21 cellular contexts compared by ENCODE assay signal in the genomic region with DNA sequence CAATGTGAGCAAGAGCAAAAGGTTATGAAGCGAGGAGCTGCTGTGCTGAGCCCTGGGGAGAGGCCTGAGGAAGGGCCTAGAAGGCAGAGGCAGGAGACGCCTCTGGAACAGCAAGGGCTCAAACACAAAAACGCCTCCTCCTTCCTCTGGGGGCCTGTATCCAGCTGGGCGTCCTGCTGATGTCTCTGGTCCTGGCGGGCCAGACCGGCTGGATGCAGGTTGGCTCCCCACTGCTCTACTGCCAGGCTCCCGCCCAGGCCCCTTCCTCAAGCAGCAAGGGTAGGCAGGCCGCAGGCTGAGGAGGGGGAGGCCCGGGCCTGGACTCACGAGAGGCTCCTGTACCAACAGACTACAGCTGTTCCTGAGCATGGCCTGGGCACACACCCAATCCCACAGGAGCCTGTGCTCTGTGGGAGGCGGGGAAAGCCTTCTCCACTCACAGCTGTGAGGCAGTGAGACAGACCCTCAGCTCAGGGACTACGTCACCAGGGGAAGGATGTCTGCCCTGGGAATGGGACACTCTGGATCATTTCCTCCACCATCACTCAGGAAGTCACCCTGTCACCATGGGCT. TPM values are rescaled to one million over a fixed set of nuclear protein-coding genes. Genes with fewer than 3 reads are reported as not detected.
"Had no signal": no experiment of that assay in that cellular context is flagged by ENCODE, and none has a peak within 500 bp of the region (broad histone marks: within the 10 kb centered on the region; RNA-seq: fewer than 3 reads in every experiment).

No MANE protein-coding gene starts in this region.

- H3K27me3 ChIP-seq: gastroesophageal sphincter, heart right ventricle, pancreas, transverse colon, vagina had no signal

- H3K36me3 ChIP-seq: breast epithelium, pancreas, transverse colon, vagina had no signal

- H3K4me1 ChIP-seq: breast epithelium, pancreas had no signal

- H3K4me3 ChIP-seq: breast epithelium, gastroesophageal sphincter, pancreas, transverse colon, vagina had no signal

- H3K4me3 Mint-ChIP-seq: endodermal cell had no signal

- DNase-seq: activated CD4-positive, alpha-beta T cell treated with anti-CD3 and anti-CD28 coated beads, Interleukin-2, amount 50 U/mL, for 1 hour; activated CD8-positive, alpha-beta memory T cell treated with anti-CD3 and anti-CD28 coated beads for 24 hours; activated naive CD4-positive, alpha-beta T cell; activated naive CD8-positive, alpha-beta T cell treated with anti-CD3 and anti-CD28 coated beads, Interleukin-2, amount 50 U/mL, for 24 hours; aorta; endodermal cell; erythroblast; heart right ventricle; left colon; naive thymus-derived CD4-positive, alpha-beta T cell; pancreas; substantia nigra; T-helper 9 cell; transverse colon had no signal

- H3K9me3 ChIP-seq: breast epithelium, gastroesophageal sphincter, heart right ventricle, pancreas, transverse colon, vagina had no signal

- H3K4me1 Mint-ChIP-seq: endodermal cell had no signal

- H3K9me3 Mint-ChIP-seq: activated naive CD8-positive, alpha-beta T cell treated with anti-CD3 and anti-CD28 coated beads, Interleukin-2, amount 50 U/mL, for 24 hours; naive thymus-derived CD4-positive, alpha-beta T cell; stimulated activated effector memory CD8-positive, alpha-beta T cell treated with anti-CD3 and anti-CD28 coated beads, Interleukin-12 subunit alpha, Interleukin-12 subunit beta, amount 100 ng/mL, for 72 hours had no signal

- H3K27ac Mint-ChIP-seq: activated naive CD8-positive, alpha-beta T cell treated with anti-CD3 and anti-CD28 coated beads, Interleukin-2, amount 50 U/mL, for 24 hours; endodermal cell; naive thymus-derived CD4-positive, alpha-beta T cell had no signal

- H3K27me3 Mint-ChIP-seq: activated naive CD8-positive, alpha-beta T cell treated with anti-CD3 and anti-CD28 coated beads, Interleukin-2, amount 50 U/mL, for 24 hours; naive thymus-derived CD4-positive, alpha-beta T cell had no signal

- ATAC-seq: activated CD4-positive, CD25-positive, alpha-beta regulatory T cell treated with anti-CD3 and anti-CD28 coated beads, Interleukin-2, amount 50 U/mL, for 24 hours; activated naive CD8-positive, alpha-beta T cell treated with anti-CD3 and anti-CD28 coated beads, Interleukin-2, amount 50 U/mL, for 24 hours; gastroesophageal sphincter; left colon; naive thymus-derived CD4-positive, alpha-beta T cell; pancreas; stimulated activated effector memory CD8-positive, alpha-beta T cell treated with anti-CD3 and anti-CD28 coated beads, Interleukin-12 subunit alpha, Interleukin-12 subunit beta, amount 100 ng/mL, for 72 hours had no signal

- H3K27ac ChIP-seq: breast epithelium, gastroesophageal sphincter, pancreas, transverse colon, vagina had no signal

RNA-seq across cellular contexts. Expression of a gene that starts 26.7 kb away (rescaled TPM):
- total RNA-seq: naive thymus-derived CD4-positive, alpha-beta T cell had no signal
- polyA plus RNA-seq: naive thymus-derived CD4-positive, alpha-beta T cell had no signal

RNA-seq across cellular contexts. Expression of a gene that starts 49.3 kb away (rescaled TPM):
- total RNA-seq: breast epithelium; dermis microvascular lymphatic vessel endothelial cell; endodermal cell; heart right ventricle; lung microvascular endothelial cell; naive thymus-derived CD4-positive, alpha-beta T cell; transverse colon had no signal
- polyA plus RNA-seq: heart right ventricle; naive thymus-derived CD4-positive, alpha-beta T cell had no signal
